In the genomic region with DNA sequence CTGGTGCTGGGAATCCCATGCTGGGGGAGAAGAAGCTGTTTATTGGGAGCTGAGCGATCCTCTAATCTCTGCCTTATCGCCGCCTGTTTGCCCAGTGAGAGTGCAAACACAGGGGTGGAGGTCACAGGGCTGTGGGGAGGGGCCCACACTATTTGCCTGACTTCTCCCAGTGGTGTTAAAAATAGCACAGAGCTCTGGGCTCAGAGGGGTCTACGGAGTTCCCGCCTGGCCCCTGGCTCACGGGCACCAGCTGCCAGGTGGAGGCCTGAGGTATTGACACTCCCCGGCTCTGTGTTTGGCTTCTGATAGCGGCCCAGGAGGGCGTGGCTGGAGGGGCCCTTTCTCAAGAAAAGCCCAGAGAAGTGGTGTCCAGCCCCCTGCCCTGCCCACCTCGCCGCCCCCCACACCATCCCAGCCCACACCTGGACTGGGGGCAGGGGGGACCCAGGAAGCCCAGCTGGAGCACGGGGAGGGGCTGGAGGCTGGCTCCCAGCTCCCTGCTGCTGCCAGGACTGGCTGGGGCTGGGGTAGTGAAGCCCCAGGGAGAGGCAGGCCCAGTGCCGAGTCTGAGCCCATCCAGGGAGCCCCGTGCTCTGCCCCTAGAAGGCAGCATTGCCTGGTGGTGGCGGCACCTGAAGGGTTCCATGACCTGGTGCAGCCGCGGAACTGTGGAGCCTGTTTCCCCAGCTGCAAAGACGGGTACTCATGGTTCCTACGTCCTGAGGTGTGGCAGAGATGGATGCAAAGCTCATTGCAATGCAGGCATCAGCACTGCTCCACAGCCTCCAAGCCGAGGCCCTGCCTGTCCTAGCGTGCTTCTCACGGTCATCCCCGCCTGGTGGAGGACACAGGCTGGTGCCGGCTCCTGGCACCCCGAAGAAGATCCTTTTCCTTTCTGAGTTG, we compare ENCODE assay signal across 11 cellular contexts. TPM values are rescaled to one million over a fixed set of nuclear protein-coding genes. Genes with fewer than 3 reads are reported as not detected.
DNase-seq lines count a peak whose midpoint lies in the region; ATAC-seq and TF ChIP-seq lines count a peak whose summit lies in the region.
"Had no signal": no experiment of that assay in that cellular context is flagged by ENCODE, and none has a peak within 500 bp of the region (broad histone marks: within the 10 kb centered on the region; RNA-seq: fewer than 3 reads in every experiment).

No MANE protein-coding gene starts in this region.

- peak; percentile 56 for ATAC-seq in mucosa of descending colon
- ATAC-seq: naive thymus-derived CD4-positive, alpha-beta T cell had no signal

- H3K27ac ChIP-seq in brain microvascular endothelial cell (no peak overlapping the region), uterus (no peak overlapping the region)

- DNase-seq in CD14-positive monocyte (ENCODE audit: low spot score) (peak; percentile 38), NCI-H1417 (lab: John Stamatoyannopoulos, UW) (peak; percentile 1 to 92 (median 83)), brain microvascular endothelial cell (no peak), mucosa of descending colon (peak; percentile 61 to 82 (median 70)), uterus (no peak), foreskin melanocyte (no peak), NOMO-1 treated with DMSO at 0.1 percent for 48 hours (lab: John Stamatoyannopoulos, UW; ENCODE audit: unreplicated experiment) (no peak), AML-193 (lab: John Stamatoyannopoulos, UW) (no peak)
- DNase-seq: activated CD4-positive, alpha-beta memory T cell treated with anti-CD3 and anti-CD28 coated beads, Interleukin-2, amount 10 ng/mL, durations not matched to agents 7 days and 5 days; naive thymus-derived CD4-positive, alpha-beta T cell; stimulated activated CD4-positive, alpha-beta T cell treated with anti-CD3 and anti-CD28 coated beads, Interleukin-1b, Interleukin-23, amount 100 ng/mL, for 48 hours had no signal

- TF ChIP-seq POLR2A in uterus (IDR thresholded peaks at IDR 0.05) = no peak

- peak overlapping the region in 1 of 2 donors; percentile 55 for H3K4me3 Mint-ChIP-seq in CD14-positive monocyte
- H3K4me3 Mint-ChIP-seq: activated CD4-positive, alpha-beta memory T cell treated with anti-CD3 and anti-CD28 coated beads, Interleukin-2, amount 10 ng/mL, durations not matched to agents 7 days and 5 days; naive thymus-derived CD4-positive, alpha-beta T cell had no signal

- TF ChIP-seq CTCF in CD14-positive monocyte (IDR thresholded peaks at IDR 0.05) = no peak
- TF ChIP-seq CTCF in brain microvascular endothelial cell (IDR thresholded peaks at IDR 0.05; ENCODE audit: low read depth, low read length, missing control alignments) = peak; percentile 18
- TF ChIP-seq CTCF in mucosa of descending colon (IDR thresholded peaks at IDR 0.05) = no peak
- TF ChIP-seq CTCF in uterus (IDR thresholded peaks at IDR 0.05) = no peak

- H3K4me1 Mint-ChIP-seq in CD14-positive monocyte = peaks cover 15% of the 10 kb centered on the region
- H3K4me1 Mint-ChIP-seq: activated CD4-positive, alpha-beta memory T cell treated with anti-CD3 and anti-CD28 coated beads, Interleukin-2, amount 10 ng/mL, durations not matched to agents 7 days and 5 days had no signal

- no peak overlapping the region for H3K4me3 ChIP-seq in brain microvascular endothelial cell (ENCODE audit: low read depth, low read length)
- no peak overlapping the region for H3K4me3 ChIP-seq in mucosa of descending colon
- H3K4me3 ChIP-seq in uterus = no peak overlapping the region

- H3K9me3 ChIP-seq in mucosa of descending colon (no peaks in the 10 kb centered on the region), uterus (no peaks in the 10 kb centered on the region)

- in situ Hi-C loops in brain microvascular endothelial cell (cut with HindIII; ENCODE audit: low pct_ligation_motif_present, low sequenced_read_pairs) = no loop called here

- H3K4me1 ChIP-seq in mucosa of descending colon (ENCODE audit: low read depth) = peaks cover 59% of the 10 kb centered on the region
- peaks cover 0 to 6% of the 10 kb centered on the region in 2 donors for H3K4me1 ChIP-seq in uterus

- H3K36me3 ChIP-seq in brain microvascular endothelial cell (replicated peaks) (no peaks in the 10 kb centered on the region), mucosa of descending colon (ENCODE audit: low read depth) (no peaks in the 10 kb centered on the region), uterus (no peaks in the 10 kb centered on the region)

- peaks cover 4 to 7% of the 10 kb centered on the region in 2 donors for H3K36me3 Mint-ChIP-seq in CD14-positive monocyte
- H3K36me3 Mint-ChIP-seq: naive thymus-derived CD4-positive, alpha-beta T cell had no signal

- peaks cover 0 to 5% (median 0%) of the 10 kb centered on the region in 7 donors for H3K9me3 Mint-ChIP-seq in CD14-positive monocyte
- H3K9me3 Mint-ChIP-seq: activated CD4-positive, alpha-beta memory T cell treated with anti-CD3 and anti-CD28 coated beads, Interleukin-2, amount 10 ng/mL, durations not matched to agents 7 days and 5 days; naive thymus-derived CD4-positive, alpha-beta T cell had no signal

- intact Hi-C loops in CD14-positive monocyte (cut with micrococcal nuclease) (loop anchor here in 1 of 2 donors (5.0 kb wide), 1 partner anchor 95 kb away; no protein-coding TSS in a partner anchor), mucosa of descending colon (cut with DNase I, micrococcal nuclease) (no loop called here), uterus (cut with DNase I; ENCODE audit: low total_unique reads) (no loop called here)

- H3K27ac Mint-ChIP-seq in CD14-positive monocyte = no peak overlapping the region
- H3K27ac Mint-ChIP-seq: activated CD4-positive, alpha-beta memory T cell treated with anti-CD3 and anti-CD28 coated beads, Interleukin-2, amount 10 ng/mL, durations not matched to agents 7 days and 5 days; naive thymus-derived CD4-positive, alpha-beta T cell had no signal

- peaks cover 31 to 37% (median 31%) of the 10 kb centered on the region in 3 donors for H3K27me3 Mint-ChIP-seq in CD14-positive monocyte (ENCODE audit: low read depth in 3 of 3)

- no peaks in the 10 kb centered on the region for H3K27me3 ChIP-seq in brain microvascular endothelial cell (replicated peaks)
- H3K27me3 ChIP-seq in uterus = no peaks in the 10 kb centered on the region

RNA-seq across cellular contexts. Expression of gene EGFL7, which starts 35.7 kb away (rescaled TPM):
- polyA plus RNA-seq in CD14-positive monocyte = 1 to 10 TPM; 2.2 to 2.8 TPM
- total RNA-seq in mucosa of descending colon = 10 to 100 TPM; 15.9 to 43.4 (median 18.9) TPM
- 1,000 to 10,000 TPM in 1 of 4 donors, 100 to 1,000 TPM in 3; 119 to 1,791 (median 307) TPM for total RNA-seq in uterus
- polyA plus RNA-seq: naive thymus-derived CD4-positive, alpha-beta T cell had no signal

Comparison
In these comparisons a context has a peak if more than half of its experiments do, and no peak if none do; other contexts are left out.
1. DNase-seq: peak in CD14-positive monocyte (single experiment), NCI-H1417 (3 of 3) and mucosa of descending colon (3 of 3); none in brain microvascular endothelial cell (single experiment), uterus (0 of 2), foreskin melanocyte (single experiment), NOMO-1 treated with DMSO at 0.1 percent for 48 hours (single experiment) and AML-193 (0 of 2).